3 cellular contexts compared by ENCODE assay signal in the genomic region with DNA sequence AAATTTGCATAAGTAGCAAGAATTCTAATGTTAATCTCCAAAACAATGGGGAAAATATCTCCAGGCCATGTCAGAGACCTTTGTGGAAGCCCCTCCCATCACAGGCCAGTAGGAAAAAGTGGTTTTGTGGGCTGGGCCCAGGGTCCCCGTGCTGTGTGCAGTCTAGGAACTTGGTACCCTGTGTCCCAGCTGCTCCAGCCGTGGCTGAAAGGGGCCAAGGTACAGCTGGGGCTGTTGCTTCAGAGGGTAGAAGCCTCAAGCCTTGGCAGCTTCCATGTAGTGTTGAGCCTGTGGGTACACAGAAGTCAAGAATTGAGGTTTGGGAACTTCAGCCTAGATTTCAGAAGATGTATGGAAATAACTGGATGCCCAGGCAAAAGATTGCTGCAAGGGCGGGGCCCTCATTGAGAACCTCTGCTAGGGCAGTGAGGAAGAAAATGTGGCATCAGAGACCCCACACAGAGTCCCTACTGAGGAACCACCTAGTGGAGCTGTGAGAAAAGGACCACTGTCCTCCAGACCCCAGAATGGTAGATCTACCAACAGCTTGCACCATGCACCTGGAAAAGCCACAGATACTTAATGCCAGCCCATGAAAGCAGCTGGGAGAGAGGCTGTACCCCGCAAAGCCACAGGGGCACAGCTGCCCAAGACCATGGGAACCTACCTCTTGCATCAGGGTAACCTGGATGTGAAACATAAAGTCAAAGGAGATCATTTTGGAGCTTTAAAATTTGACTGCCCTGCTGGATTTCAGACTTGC. TPM values are rescaled to one million over a fixed set of nuclear protein-coding genes. Genes with fewer than 3 reads are reported as not detected.
"Had no signal": no experiment of that assay in that cellular context is flagged by ENCODE, and none has a peak within 500 bp of the region (broad histone marks: within the 10 kb centered on the region; RNA-seq: fewer than 3 reads in every experiment).

No MANE protein-coding gene starts in this region.

RNA-seq across cellular contexts. Expression of a gene that starts 51.0 kb away (rescaled TPM):
- total RNA-seq: GM23338, H1, IMR-90 had no signal
